ENCODE assay signal across 11 cellular contexts in the genomic region with DNA sequence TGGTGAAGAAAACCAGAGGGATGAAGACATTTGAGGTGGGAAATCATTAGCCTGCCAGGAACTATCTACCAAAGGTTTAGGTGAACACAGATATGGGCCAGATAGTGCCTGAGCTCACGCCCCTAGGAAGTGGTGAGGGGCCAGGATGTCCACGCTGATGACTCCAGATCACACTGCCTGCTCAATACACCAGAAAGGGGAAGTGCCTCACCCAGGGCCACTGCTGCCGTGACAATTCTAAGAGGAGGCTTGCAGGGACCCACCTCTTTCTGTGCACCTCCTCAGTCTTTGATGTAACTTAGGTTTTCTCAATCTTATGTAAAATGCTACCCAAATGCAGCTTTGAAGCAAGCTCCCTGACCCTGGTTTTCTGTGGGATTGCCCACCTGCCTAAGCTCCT. TPM values are rescaled to one million over a fixed set of nuclear protein-coding genes. Genes with fewer than 3 reads are reported as not detected.
DNase-seq lines count a peak whose midpoint lies in the region; ATAC-seq and TF ChIP-seq lines count a peak whose summit lies in the region.
"Had no signal": no experiment of that assay in that cellular context is flagged by ENCODE, and none has a peak within 500 bp of the region (broad histone marks: within the 10 kb centered on the region; RNA-seq: fewer than 3 reads in every experiment).

No MANE protein-coding gene starts in this region.

- DNase-seq in activated CD4-positive, alpha-beta T cell treated with anti-CD3 and anti-CD28 coated beads for 36 hours, result peak; percentile 50
- DNase-seq in activated CD4-positive, alpha-beta T cell treated with anti-CD3 and anti-CD28 coated beads for 4 hours, result no peak
- DNase-seq in aorta (no peak), islet precursor cell (no peak)
- DNase-seq: H7; NCI-H69; stimulated activated CD4-positive, alpha-beta T cell treated with anti-CD3 and anti-CD28 coated beads, Interleukin-4, amount 100 ng/mL, for 1 hour had no signal

- no peak overlapping the region for H3K27ac Mint-ChIP-seq in activated CD4-positive, alpha-beta T cell treated with anti-CD3 and anti-CD28 coated beads for 36 hours

- H3K4me3 ChIP-seq in neutrophil (ENCODE audit: low read depth in 1 of 2, low read length in 1 of 2) (no peak overlapping the region), aorta (ENCODE audit: low read length in 2 of 2) (no peak overlapping the region)

- WGBS in aorta, 2 donors, result 92% methylated on average over 3 of the region's 3 CpGs

- H3K36me3 ChIP-seq in neutrophil, result no peaks in the 10 kb centered on the region
- no peaks in the 10 kb centered on the region for H3K36me3 ChIP-seq in aorta (ENCODE audit: control insufficient read depth in 1 of 2, insufficient read depth in 2 of 2, low read length in 1 of 2)

- no peaks in the 10 kb centered on the region for H3K9me3 ChIP-seq in neutrophil
- no peaks in the 10 kb centered on the region for H3K9me3 ChIP-seq in aorta (ENCODE audit: control insufficient read depth, low read length)

- no peak overlapping the region for H3K4me3 Mint-ChIP-seq in activated CD4-positive, alpha-beta T cell treated with anti-CD3 and anti-CD28 coated beads for 36 hours

- H3K27ac ChIP-seq in VCaP (peak overlapping the region; percentile 23; the same call in 1 of the 2 replicates), neutrophil (peak overlapping the region; percentile 79), aorta (ENCODE audit: low read depth in 1 of 2, low read length in 2 of 2) (no peak overlapping the region)

- no peaks in the 10 kb centered on the region for H3K27me3 Mint-ChIP-seq in activated CD4-positive, alpha-beta T cell treated with anti-CD3 and anti-CD28 coated beads for 36 hours

- H3K27me3 ChIP-seq in neutrophil, result no peaks in the 10 kb centered on the region
- no peaks in the 10 kb centered on the region for H3K27me3 ChIP-seq in aorta (ENCODE audit: control insufficient read depth in 1 of 2, insufficient read depth in 2 of 2, low read length in 1 of 2)

- no peaks in the 10 kb centered on the region for H3K36me3 Mint-ChIP-seq in activated CD4-positive, alpha-beta T cell treated with anti-CD3 and anti-CD28 coated beads for 36 hours (ENCODE audit: low read depth)

- intact Hi-C loops in activated CD4-positive, alpha-beta T cell treated with anti-CD3 and anti-CD28 coated beads for 36 hours (cut with DNase I, micrococcal nuclease), result no loop called here
- intact Hi-C loops in aorta (cut with DNase I), result loop anchor here in 1 of 2 donors (5.0 kb wide), 1 partner anchor 65 kb away; no protein-coding TSS in a partner anchor

- no peaks in the 10 kb centered on the region for H3K9me3 Mint-ChIP-seq in activated CD4-positive, alpha-beta T cell treated with anti-CD3 and anti-CD28 coated beads for 36 hours (ENCODE audit: low read depth)

- peak; percentile 64 for ATAC-seq in activated CD4-positive, alpha-beta T cell treated with anti-CD3 and anti-CD28 coated beads for 36 hours
- ATAC-seq in HG03139 (IDR thresholded peaks at IDR 0.05; ENCODE audit: unreplicated experiment), result peak; percentile 59
- no peak for ATAC-seq in aorta (ENCODE audit: low FRiP score)
- ATAC-seq in GM21390 (IDR thresholded peaks at IDR 0.05; ENCODE audit: unreplicated experiment), result no peak

- H3K4me1 ChIP-seq in neutrophil (ENCODE audit: control insufficient read depth in 1 of 2, insufficient read depth in 1 of 2, low read depth in 1 of 2, low read length in 1 of 2), result peaks cover 25 to 33% of the 10 kb centered on the region in 2 experiments
- H3K4me1 ChIP-seq in aorta (ENCODE audit: control insufficient read depth in 1 of 2, insufficient read depth in 2 of 2, low read length in 2 of 2), result no peaks in the 10 kb centered on the region

- H3K4me1 Mint-ChIP-seq in activated CD4-positive, alpha-beta T cell treated with anti-CD3 and anti-CD28 coated beads for 36 hours, result peaks cover 41% of the 10 kb centered on the region

- TF ChIP-seq CTCF in VCaP (conservative IDR thresholded peaks at IDR 0.05), result no peak
- TF ChIP-seq CTCF in neutrophil (IDR thresholded peaks at IDR 0.05), result no peak

- POLR2A ChIA-PET in activated CD4-positive, alpha-beta T cell treated with anti-CD3 and anti-CD28 coated beads for 36 hours (lab: Charles Lee), result no interaction called here

- CTCF ChIA-PET in activated CD4-positive, alpha-beta T cell treated with anti-CD3 and anti-CD28 coated beads for 36 hours (lab: Charles Lee), result interaction anchor here (0.6 to 1.5 kb wide), 7 partner anchors 9 to 172 kb away, joined by 3 to 5 read pairs (median 4); a partner anchor contains a TSS

RNA-seq across cellular contexts. Expression of a gene that starts 5.4 kb away (rescaled TPM):
- under 1 TPM in 1 of 2 experiments, not detected in 1; 0.05 TPM for total RNA-seq in activated CD4-positive, alpha-beta T cell treated with anti-CD3 and anti-CD28 coated beads for 36 hours
- under 1 TPM; 0.29 to 0.66 TPM for total RNA-seq in aorta
- not detected for polyA plus RNA-seq in aorta
- total RNA-seq: H7 had no signal

RNA-seq across cellular contexts. Expression of a gene that starts 13.7 kb away (rescaled TPM):
- total RNA-seq in activated CD4-positive, alpha-beta T cell treated with anti-CD3 and anti-CD28 coated beads for 36 hours, result 10 to 100 TPM; 31.3 to 35.9 TPM
- 100 to 1,000 TPM; 132 to 296 TPM for total RNA-seq in aorta
- polyA plus RNA-seq in aorta, result 100 to 1,000 TPM; 133 to 149 TPM

Comparison
In these comparisons a context has a peak if more than half of its experiments do, and no peak if none do; other contexts are left out.
1. ATAC-seq: peak in activated CD4-positive, alpha-beta T cell treated with anti-CD3 and anti-CD28 coated beads for 36 hours (single experiment) and HG03139 (single experiment); none in aorta (single experiment) and GM21390 (single experiment).
2. H3K27ac ChIP-seq: peak in VCaP (single experiment) and neutrophil (single experiment); none in aorta (0 of 2).